6 cellular contexts compared by ENCODE assay signal in the genomic region with DNA sequence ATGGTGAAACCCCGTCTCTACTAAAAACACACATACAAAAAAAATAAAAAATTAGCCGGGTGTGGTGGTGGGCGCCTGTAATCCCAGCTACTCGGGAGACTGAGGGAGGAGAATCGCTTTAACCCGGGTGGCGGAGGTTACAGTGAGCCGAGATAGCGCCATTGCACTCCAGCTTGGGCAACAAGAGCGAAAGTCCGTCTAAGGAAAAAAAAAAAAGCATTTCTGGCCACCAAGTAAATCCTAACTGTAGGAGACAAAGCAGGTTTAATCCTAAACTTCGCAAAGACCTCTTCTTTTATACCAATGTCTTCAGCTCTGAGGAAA. TPM values are rescaled to one million over a fixed set of nuclear protein-coding genes. Genes with fewer than 3 reads are reported as not detected.
DNase-seq lines count a peak whose midpoint lies in the region; ATAC-seq and TF ChIP-seq lines count a peak whose summit lies in the region.
"Not testable (repeated sequence)": the region's sequence is repeated elsewhere in the genome, so short reads cannot be mapped to it uniquely, and the experiment has no call there.

No MANE protein-coding gene starts in this region.

- peak overlapping the region; percentile 84 for H3K4me2 ChIP-seq in DND-41 (ENCODE audit: insufficient read depth, low read length)

- H3K27ac ChIP-seq in DND-41 (ENCODE audit: low read length) (peak overlapping the region; percentile 95; the same call in 1 of the 2 replicates), Panc1 (ENCODE audit: low read length) (peak overlapping the region; percentile 73), stomach (peak overlapping the region in 3 of 5 donors; percentile 89 to 93 (median 91))
- H3K27ac ChIP-seq in muscle layer of duodenum (ENCODE audit: low read length): not testable (repeated sequence)

- TF ChIP-seq EP300 in stomach (IDR thresholded peaks at IDR 0.05): not testable (repeated sequence)

- peak overlapping the region; percentile 91 for H3K9ac ChIP-seq in DND-41 (ENCODE audit: low read depth, low read length)

- peak overlapping the region; percentile 94 for H3K4me3 Mint-ChIP-seq in activated naive CD8-positive, alpha-beta T cell treated with anti-CD3 and anti-CD28 coated beads, Interleukin-2, amount 50 U/mL, for 24 hours

- POLR2A ChIA-PET in Panc1 (lab: Charles Lee): interaction anchor here (0.6 kb wide), 1 partner anchor 11 kb away, joined by 3 read pairs; no protein-coding TSS in a partner anchor

- not testable (repeated sequence) for H3K9me3 Mint-ChIP-seq in activated naive CD8-positive, alpha-beta T cell treated with anti-CD3 and anti-CD28 coated beads, Interleukin-2, amount 50 U/mL, for 24 hours

- peaks cover 11% of the 10 kb centered on the region for H3K36me3 Mint-ChIP-seq in activated naive CD8-positive, alpha-beta T cell treated with anti-CD3 and anti-CD28 coated beads, Interleukin-2, amount 50 U/mL, for 24 hours (ENCODE audit: low read depth)

- in situ Hi-C loops in Panc1 (cut with HindIII; ENCODE audit: low pct_unique_long_range_greater_than_20kb, low sequenced_read_pairs): not testable (repeated sequence)

- not testable (repeated sequence) for DNase-seq in DND-41; Panc1 (ENCODE audit: low read depth, low spot score); activated naive CD8-positive, alpha-beta T cell treated with anti-CD3 and anti-CD28 coated beads, Interleukin-2, amount 50 U/mL, for 24 hours; fibroblast of mammary gland (ENCODE audit: low read depth); stomach

- H3K4me1 ChIP-seq in DND-41 (ENCODE audit: insufficient read depth, low read length): peaks cover 36% of the 10 kb centered on the region
- H3K4me1 ChIP-seq in Panc1 (ENCODE audit: control insufficient read depth, insufficient read depth, low read length): not testable (repeated sequence)
- H3K4me1 ChIP-seq in muscle layer of duodenum (ENCODE audit: control insufficient read depth in 1 of 2, insufficient read depth in 2 of 2, low read length in 2 of 2): peaks cover 3 to 14% of the 10 kb centered on the region in 2 donors
- peaks cover 14 to 36% (median 27%) of the 10 kb centered on the region in 4 donors for H3K4me1 ChIP-seq in stomach

- H3K4me1 Mint-ChIP-seq in activated naive CD8-positive, alpha-beta T cell treated with anti-CD3 and anti-CD28 coated beads, Interleukin-2, amount 50 U/mL, for 24 hours: peaks cover 45% of the 10 kb centered on the region

- not testable (repeated sequence) for TF ChIP-seq CTCF in DND-41 (IDR thresholded peaks at IDR 0.05; ENCODE audit: borderline replicate concordance, extremely low read depth, low read length, poor library complexity, severe bottlenecking); Panc1 (IDR thresholded peaks at IDR 0.05); fibroblast of mammary gland (conservative IDR thresholded peaks at IDR 0.05; ENCODE audit: control insufficient read depth, insufficient read depth, low read depth, low read length); stomach (IDR thresholded peaks at IDR 0.05)

- not testable (repeated sequence) for H3K27me3 Mint-ChIP-seq in activated naive CD8-positive, alpha-beta T cell treated with anti-CD3 and anti-CD28 coated beads, Interleukin-2, amount 50 U/mL, for 24 hours

- CTCF ChIA-PET in Panc1 (lab: Charles Lee): not testable (repeated sequence)

- peaks cover 28% of the 10 kb centered on the region for H3K36me3 ChIP-seq in DND-41 (ENCODE audit: insufficient read depth, low read length)
- not testable (repeated sequence) for H3K36me3 ChIP-seq in Panc1 (ENCODE audit: control insufficient read depth, insufficient read depth, low read length)
- H3K36me3 ChIP-seq in muscle layer of duodenum (ENCODE audit: control insufficient read depth in 1 of 2, insufficient read depth in 2 of 2, low read length in 2 of 2): peaks cover 11 to 20% of the 10 kb centered on the region in 2 donors
- peaks cover 7 to 38% (median 37%) of the 10 kb centered on the region in 4 donors for H3K36me3 ChIP-seq in stomach

- H2AFZ ChIP-seq in DND-41 (ENCODE audit: low read depth, low read length): not testable (repeated sequence)

- 67 to 80% (median 75%) methylated on average over 12 of the region's 12 CpGs for WGBS in stomach, 5 donors

- H3K4me3 ChIP-seq in DND-41 (ENCODE audit: low read depth in 1 of 2, low read length in 2 of 2): peak overlapping the region; percentile 81 to 90; a peak in 3 of 4 replicates
- H3K4me3 ChIP-seq in Panc1 (ENCODE audit: low read depth in 2 of 2, low read length in 2 of 2): peak overlapping the region; percentile 71 to 95
- H3K4me3 ChIP-seq in fibroblast of mammary gland (ENCODE audit: control insufficient read depth, low read depth, low read length): peak overlapping the region; percentile 93
- H3K4me3 ChIP-seq in muscle layer of duodenum (ENCODE audit: low read depth in 1 of 2, low read length in 2 of 2): peak overlapping the region; percentile 87 to 95
- peak overlapping the region; percentile 65 to 91 (median 76) for H3K4me3 ChIP-seq in stomach

- intact Hi-C loops in Panc1 (cut with micrococcal nuclease; ENCODE audit: unreplicated experiment): loop anchor here (2.0 kb wide), 1 partner anchor 48 kb away; no protein-coding TSS in a partner anchor
- intact Hi-C loops in stomach (cut with DNase I; ENCODE audit: low total_unique reads): not testable (repeated sequence)

- not testable (repeated sequence) for H3K27me3 ChIP-seq in DND-41 (ENCODE audit: insufficient read depth, low read length, poor library complexity); Panc1 (ENCODE audit: control insufficient read depth, insufficient read depth, low read length); muscle layer of duodenum (ENCODE audit: low read depth, low read length); stomach

- not testable (repeated sequence) for ATAC-seq in DND-41 (ENCODE audit: insufficient read depth, low read depth); Panc1; activated naive CD8-positive, alpha-beta T cell treated with anti-CD3 and anti-CD28 coated beads, Interleukin-2, amount 50 U/mL, for 24 hours

- TF ChIP-seq POLR2A in stomach (IDR thresholded peaks at IDR 0.05): not testable (repeated sequence)

- H3K27ac Mint-ChIP-seq in activated naive CD8-positive, alpha-beta T cell treated with anti-CD3 and anti-CD28 coated beads, Interleukin-2, amount 50 U/mL, for 24 hours: peak overlapping the region; percentile 94

- not testable (repeated sequence) for H3K9me3 ChIP-seq in DND-41 (ENCODE audit: insufficient read depth, low read length, severe bottlenecking); Panc1 (ENCODE audit: control insufficient read depth, insufficient read depth, low read depth, low read length); muscle layer of duodenum (ENCODE audit: control insufficient read depth in 1 of 2, low read length in 2 of 2); stomach

- H3K79me2 ChIP-seq in DND-41 (ENCODE audit: insufficient read depth, low read length): peaks cover 47% of the 10 kb centered on the region

- not testable (repeated sequence) for BruUV-seq in Panc1 (replicated peaks; lab: Mats Ljungman, UMichigan)

- not testable (repeated sequence) for H4K20me1 ChIP-seq in DND-41 (ENCODE audit: insufficient read depth, low read length)

RNA-seq across cellular contexts. Expression of a gene that starts 0.9 kb away (rescaled TPM):
- 64.1 TPM for total RNA-seq in Panc1 (2021; ENCODE audit: unreplicated experiment)
- 44.9 TPM for polyA plus RNA-seq in Panc1 (2012; ENCODE audit: insufficient read length)
- 10 to 100 TPM; 12.2 to 87.5 (median 19.6) TPM for total RNA-seq in stomach
- 10 to 100 TPM in 2 of 3 donors, 1 to 10 TPM in 1; 5.2 to 15.1 (median 14.9) TPM for polyA plus RNA-seq in stomach

RNA-seq across cellular contexts. Expression of a gene that starts 17.0 kb away (rescaled TPM):
- 93.2 TPM for total RNA-seq in Panc1 (2021; ENCODE audit: unreplicated experiment)
- 113 TPM for polyA plus RNA-seq in Panc1 (2012; ENCODE audit: insufficient read length)
- 100 to 1,000 TPM in 2 of 5 donors, 10 to 100 TPM in 1, 1 to 10 TPM in 1, not detected in 1; 2.2 to 191 (median 79.6) TPM for total RNA-seq in stomach
- 100 to 1,000 TPM; 358 to 568 (median 435) TPM for polyA plus RNA-seq in stomach

RNA-seq across cellular contexts. Expression of a gene that starts 21.4 kb away (rescaled TPM):
- total RNA-seq in Panc1 (2021; ENCODE audit: unreplicated experiment): 547 TPM
- 391 TPM for polyA plus RNA-seq in Panc1 (2012; ENCODE audit: insufficient read length)
- total RNA-seq in stomach: 100 to 1,000 TPM in 3 of 5 donors, 10 to 100 TPM in 2; 88.7 to 278 (median 190) TPM
- polyA plus RNA-seq in stomach: 100 to 1,000 TPM in 1 of 3 donors, 10 to 100 TPM in 2; 73.3 to 107 (median 91.2) TPM

RNA-seq across cellular contexts. Expression of a gene that starts 23.9 kb away (rescaled TPM):
- total RNA-seq in Panc1 (2021; ENCODE audit: unreplicated experiment): 21.3 TPM
- 47.7 TPM for polyA plus RNA-seq in Panc1 (2012; ENCODE audit: insufficient read length)
- total RNA-seq in stomach: 10 to 100 TPM in 4 of 5 donors, 1 to 10 TPM in 1; 7.7 to 82.6 (median 29.5) TPM
- 10 to 100 TPM; 87.7 to 95.1 (median 90.4) TPM for polyA plus RNA-seq in stomach

RNA-seq across cellular contexts. Expression of a gene that starts 35.2 kb away (rescaled TPM):
- 156 TPM for total RNA-seq in Panc1 (2021; ENCODE audit: unreplicated experiment)
- 365 TPM for polyA plus RNA-seq in Panc1 (2012; ENCODE audit: insufficient read length)
- 100 to 1,000 TPM in 1 of 5 donors, 10 to 100 TPM in 3, not detected in 1; 11.3 to 143 (median 79.1) TPM for total RNA-seq in stomach
- polyA plus RNA-seq in stomach: 100 to 1,000 TPM; 217 to 272 (median 223) TPM
